ENCODE assay signal across 18 cellular contexts in the genomic region with DNA sequence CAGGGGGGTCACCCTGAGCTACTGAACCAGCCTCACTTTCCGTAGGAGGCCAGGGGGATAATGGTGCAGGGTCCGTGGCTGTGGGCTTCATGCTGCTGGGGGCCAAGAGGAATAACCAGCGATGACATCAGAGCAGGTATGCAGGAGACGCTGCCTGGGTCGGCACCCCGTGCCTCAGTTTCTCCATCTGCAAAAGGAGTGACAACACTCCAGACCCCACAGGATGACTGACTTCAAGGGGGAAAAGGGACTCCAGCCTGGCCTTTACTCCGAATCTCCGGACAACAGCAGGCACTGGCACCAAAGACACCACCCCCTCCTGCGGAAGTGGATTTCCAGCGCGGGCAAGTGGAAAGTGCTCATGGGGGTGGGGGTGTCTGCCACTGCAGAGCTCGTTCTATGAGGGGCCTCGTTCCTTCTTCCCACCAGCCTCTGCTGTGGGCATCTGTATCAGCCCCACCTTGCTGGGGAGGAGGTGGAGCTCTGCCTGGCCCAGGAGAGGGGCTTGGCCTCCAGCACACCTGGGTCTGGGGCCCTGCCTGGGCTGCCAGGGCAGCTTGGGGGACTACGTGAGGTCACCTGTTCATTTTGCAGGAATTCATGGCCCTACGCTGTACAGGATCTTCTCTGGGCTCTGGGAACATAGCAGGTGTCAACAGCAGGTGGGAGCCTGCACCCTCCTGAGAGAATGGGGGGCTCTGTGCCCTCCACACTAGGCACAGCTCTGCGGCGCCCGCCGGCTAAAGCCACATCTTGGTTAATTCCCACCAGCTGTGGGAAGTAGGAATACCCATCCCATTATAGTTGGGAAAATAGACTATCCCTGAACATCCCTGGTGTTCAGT.
DNase-seq lines count a peak whose midpoint lies in the region; ATAC-seq and TF ChIP-seq lines count a peak whose summit lies in the region.
"Had no signal": no experiment of that assay in that cellular context is flagged by ENCODE, and none has a peak within 500 bp of the region (broad histone marks: within the 10 kb centered on the region; RNA-seq: fewer than 3 reads in every experiment).

No MANE protein-coding gene starts in this region.

- no peaks in the 10 kb centered on the region for H3K79me2 ChIP-seq in trophoblast cell (ENCODE audit: control insufficient read depth, insufficient read depth, low read length, poor library complexity)

- H3K4ac ChIP-seq in trophoblast cell (ENCODE audit: low read depth, low read length): no peak overlapping the region

- H3K27ac Mint-ChIP-seq in glutamatergic neuron (ENCODE audit: unreplicated experiment): no peak overlapping the region
- H3K27ac Mint-ChIP-seq: GM23338 had no signal

- no peak overlapping the region for H4K8ac ChIP-seq in trophoblast cell (ENCODE audit: low read depth, low read length)

- H3K4me1 Mint-ChIP-seq in glutamatergic neuron (ENCODE audit: low read depth, unreplicated experiment): peaks cover 3% of the 10 kb centered on the region

- peaks cover 2% of the 10 kb centered on the region for H3K27me3 Mint-ChIP-seq in glutamatergic neuron (ENCODE audit: unreplicated experiment)

- no peaks in the 10 kb centered on the region for H3K36me3 ChIP-seq in left ventricle myocardium inferior
- no peaks in the 10 kb centered on the region for H3K36me3 ChIP-seq in trophoblast cell (ENCODE audit: control insufficient read depth in 1 of 2, insufficient read depth in 2 of 2, low read length in 2 of 2)

- H3K27ac ChIP-seq in left ventricle myocardium inferior (replicated peaks) (no peak overlapping the region), trophoblast cell (ENCODE audit: low read depth, low read length) (no peak overlapping the region)
- H3K27ac ChIP-seq: C4-2B, HL-60, KMS-11 had no signal

- H2AK5ac ChIP-seq in trophoblast cell (ENCODE audit: low read length): no peak overlapping the region

- no peak overlapping the region for H2BK5ac ChIP-seq in trophoblast cell (ENCODE audit: low read depth, low read length, poor library complexity)

- H4K12ac ChIP-seq in trophoblast cell (ENCODE audit: low read depth, low read length): no peak overlapping the region

- no CpG with 5 or more reads among the region's 19 CpGs for WGBS in trophoblast cell (ENCODE audit: extremely low coverage, insufficient coverage, insufficient read length)

- H3K18ac ChIP-seq in trophoblast cell (ENCODE audit: low read length): no peak overlapping the region

- no peak overlapping the region for H3K4me2 ChIP-seq in trophoblast cell (ENCODE audit: low read length)
- H3K4me2 ChIP-seq: GM23338, KMS-11 had no signal

- no peak overlapping the region for H3K14ac ChIP-seq in trophoblast cell (ENCODE audit: low read length)

- no peaks in the 10 kb centered on the region for H3K79me1 ChIP-seq in trophoblast cell (ENCODE audit: low read length)

- H2AFZ ChIP-seq in trophoblast cell (ENCODE audit: insufficient read depth, low read length, poor library complexity): no peak overlapping the region
- H2AFZ ChIP-seq: GM23338 had no signal

- no peaks in the 10 kb centered on the region for H3K36me3 Mint-ChIP-seq in glutamatergic neuron (ENCODE audit: unreplicated experiment)

- H2BK120ac ChIP-seq in trophoblast cell (ENCODE audit: insufficient read depth, low read length, poor library complexity): no peak overlapping the region

- no peak overlapping the region for H3K9ac ChIP-seq in trophoblast cell (ENCODE audit: low read length)
- H3K9ac ChIP-seq: KMS-11 had no signal

- H3K4me1 ChIP-seq in left ventricle myocardium inferior: no peaks in the 10 kb centered on the region
- no peaks in the 10 kb centered on the region for H3K4me1 ChIP-seq in trophoblast cell (ENCODE audit: control insufficient read depth in 1 of 2, insufficient read depth in 2 of 2, low read length in 2 of 2)

- intact Hi-C loops in Right ventricle myocardium superior (cut with DNase I): no loop called here
- intact Hi-C loops in left ventricle myocardium inferior (cut with micrococcal nuclease): no loop called here

- TF ChIP-seq CTCF in left ventricle myocardium inferior (IDR thresholded peaks at IDR 0.05; ENCODE audit: borderline replicate concordance) (no peak), glutamatergic neuron (IDR thresholded peaks at IDR 0.05; ENCODE audit: partially characterized antibody, unreplicated experiment) (no peak)

- peaks cover 52% of the 10 kb centered on the region for H3K27me3 ChIP-seq in left ventricle myocardium inferior (ENCODE audit: low read depth)
- H3K27me3 ChIP-seq in trophoblast cell (ENCODE audit: insufficient read depth, low read length): no peaks in the 10 kb centered on the region

- no peak overlapping the region for H3K4me3 Mint-ChIP-seq in glutamatergic neuron (ENCODE audit: unreplicated experiment)
- H3K4me3 Mint-ChIP-seq: GM23338 had no signal

- H4K91ac ChIP-seq in trophoblast cell (ENCODE audit: low read depth, low read length): no peak overlapping the region

- H2BK12ac ChIP-seq in trophoblast cell (ENCODE audit: low read length): no peak overlapping the region

- H3K9me3 ChIP-seq in left ventricle myocardium inferior (replicated peaks) (peaks cover 6% of the 10 kb centered on the region), trophoblast cell (ENCODE audit: insufficient read depth, low read depth, low read length) (peaks cover 4% of the 10 kb centered on the region)

- no peak overlapping the region for H3K23ac ChIP-seq in trophoblast cell (ENCODE audit: low read length)

- H3K4me3 ChIP-seq in left ventricle myocardium inferior (no peak overlapping the region), trophoblast cell (ENCODE audit: low read depth, low read length) (peak overlapping the region; percentile 7)
- H3K4me3 ChIP-seq: GM23338 had no signal

- DNase-seq in Right ventricle myocardium superior (peak; percentile 13), left ventricle myocardium inferior (no peak), glutamatergic neuron (peak; percentile 3), trophoblast cell (no peak), SHP77 (lab: John Stamatoyannopoulos, UW) (no peak), RPMI8226 (no peak), middle frontal gyrus (ENCODE audit: extremely low spot score, low spot score) (no peak)
- DNase-seq: DMS79, NCI-H1417, NCI-H187 treated with DMSO at 0.1 percent for 48 hours, NCI-H2227 treated with DMSO at 0.1 percent for 48 hours, NCI-H510A treated with DMSO at 0.1 percent for 48 hours, NCI-H774 had no signal

- no peak for ATAC-seq in Right ventricle myocardium superior (ENCODE audit: poor library complexity)
- ATAC-seq: GM23338, HCT116 had no signal

- peaks cover 5% of the 10 kb centered on the region for H3K9me3 Mint-ChIP-seq in glutamatergic neuron (ENCODE audit: unreplicated experiment)
- H3K9me3 Mint-ChIP-seq: GM23338 had no signal

Comparison
In these comparisons a context has a peak if more than half of its experiments do, and no peak if none do; other contexts are left out.
1. DNase-seq: peak in Right ventricle myocardium superior (single experiment) and glutamatergic neuron (single experiment); none in left ventricle myocardium inferior (single experiment), trophoblast cell (0 of 2), SHP77 (0 of 2), RPMI8226 (single experiment) and middle frontal gyrus (single experiment).